ENCODE assay signal across 14 cellular contexts in genomic region chr14:103537175-103537990, GRCh38.
DNase-seq lines count a peak whose midpoint lies in the region; ATAC-seq and TF ChIP-seq lines count a peak whose summit lies in the region.
"Had no signal": no experiment of that assay in that cellular context is flagged by ENCODE, and none has a peak within 500 bp of the region (broad histone marks: within the 10 kb centered on the region; RNA-seq: fewer than 3 reads in every experiment).

No MANE protein-coding gene starts in this region.

- no peak overlapping the region for H3K4me3 Mint-ChIP-seq in stimulated activated naive CD8-positive, alpha-beta T cell treated with anti-CD3 and anti-CD28 coated beads, Interleukin-15, amount 100 ng/mL, for 72 hours
- H3K4me3 Mint-ChIP-seq in nephron progenitor cell: no peak overlapping the region
- H3K4me3 Mint-ChIP-seq: naive thymus-derived CD4-positive, alpha-beta T cell had no signal

- peak; percentile 4 for ATAC-seq in stimulated activated naive CD8-positive, alpha-beta T cell treated with anti-CD3 and anti-CD28 coated beads, Interleukin-15, amount 100 ng/mL, for 72 hours
- ATAC-seq in stimulated activated naive CD8-positive, alpha-beta T cell treated with anti-CD3 and anti-CD28 coated beads, Interleukin-15, Interleukin-2, amounts not matched to agents 100 U/mL and 50 U/mL, for 24 hours: no peak
- ATAC-seq in HG02610 (IDR thresholded peaks at IDR 0.05; ENCODE audit: unreplicated experiment): no peak
- ATAC-seq: naive thymus-derived CD4-positive, alpha-beta T cell had no signal

- no peak for TF ChIP-seq CTCF in nephron progenitor cell (IDR thresholded peaks at IDR 0.05)

- peak overlapping the region; percentile 13 to 35 for H3K27ac Mint-ChIP-seq in stimulated activated naive CD8-positive, alpha-beta T cell treated with anti-CD3 and anti-CD28 coated beads, Interleukin-15, amount 100 ng/mL, for 72 hours
- peak overlapping the region; percentile 84 for H3K27ac Mint-ChIP-seq in nephron progenitor cell

- H3K4me1 Mint-ChIP-seq in stimulated activated naive CD8-positive, alpha-beta T cell treated with anti-CD3 and anti-CD28 coated beads, Interleukin-15, amount 100 ng/mL, for 72 hours: peaks cover 3% of the 10 kb centered on the region
- peaks cover 6% of the 10 kb centered on the region for H3K4me1 Mint-ChIP-seq in nephron progenitor cell

- H3K36me3 Mint-ChIP-seq in nephron progenitor cell (ENCODE audit: low read depth): no peaks in the 10 kb centered on the region
- H3K36me3 Mint-ChIP-seq: naive thymus-derived CD4-positive, alpha-beta T cell had no signal

- no peaks in the 10 kb centered on the region for H3K9me3 Mint-ChIP-seq in stimulated activated naive CD8-positive, alpha-beta T cell treated with anti-CD3 and anti-CD28 coated beads, Interleukin-15, amount 100 ng/mL, for 72 hours
- no peaks in the 10 kb centered on the region for H3K9me3 Mint-ChIP-seq in nephron progenitor cell
- H3K9me3 Mint-ChIP-seq: naive thymus-derived CD4-positive, alpha-beta T cell had no signal

- no peak for DNase-seq in stimulated activated naive CD8-positive, alpha-beta T cell treated with anti-CD3 and anti-CD28 coated beads, Interleukin-15, amount 100 ng/mL, for 72 hours
- DNase-seq in stimulated activated naive CD8-positive, alpha-beta T cell treated with anti-CD3 and anti-CD28 coated beads, Interleukin-15, Interleukin-2, amounts not matched to agents 100 U/mL and 50 U/mL, for 24 hours: no peak
- no peak for DNase-seq in erythroblast (lab: John Stamatoyannopoulos, UW)
- DNase-seq in nephron progenitor cell: no peak
- no peak for DNase-seq in stimulated activated CD4-positive, alpha-beta T cell treated with anti-CD3 and anti-CD28 coated beads, Interleukin-12 subunit alpha, Interleukin-12 subunit beta, amount 100 ng/mL, for 4 hours
- no peak for DNase-seq in SW 1271 (lab: John Stamatoyannopoulos, UW)
- DNase-seq in NK-92 (lab: John Stamatoyannopoulos, UW; ENCODE audit: unreplicated experiment): no peak
- DNase-seq: DMS 273 treated with DMSO at 0.1 percent for 48 hours; effector memory CD4-positive, alpha-beta T cell; naive thymus-derived CD4-positive, alpha-beta T cell; NCI-H1417 treated with DMSO at 0.1 percent for 48 hours; NCI-H226; right lobe of liver had no signal

- peak; percentile 14 for TF ChIP-seq POLR2A in erythroblast (IDR thresholded peaks at IDR 0.05; ENCODE audit: low read length)

- peaks cover 17% of the 10 kb centered on the region for H3K27me3 Mint-ChIP-seq in stimulated activated naive CD8-positive, alpha-beta T cell treated with anti-CD3 and anti-CD28 coated beads, Interleukin-15, amount 100 ng/mL, for 72 hours
- no peaks in the 10 kb centered on the region for H3K27me3 Mint-ChIP-seq in nephron progenitor cell (ENCODE audit: low read depth, poor library complexity)
